8 cellular contexts compared by ENCODE assay signal in genomic region chr14:58171090-58171489, GRCh38. TPM values are rescaled to one million over a fixed set of nuclear protein-coding genes. Genes with fewer than 3 reads are reported as not detected.
DNase-seq lines count a peak whose midpoint lies in the region; ATAC-seq and TF ChIP-seq lines count a peak whose summit lies in the region.

No MANE protein-coding gene starts in this region.

- H3K36me3 Mint-ChIP-seq in activated CD4-positive, alpha-beta T cell treated with anti-CD3 and anti-CD28 coated beads for 36 hours (ENCODE audit: low read depth), result no peaks in the 10 kb centered on the region
- H3K36me3 Mint-ChIP-seq in MCF 10A (ENCODE audit: insufficient read depth, unreplicated experiment), result peaks cover 5% of the 10 kb centered on the region

- no peaks in the 10 kb centered on the region for H3K4me1 ChIP-seq in SJSA1 (replicated peaks)

- TF ChIP-seq CTCF in MCF 10A (IDR thresholded peaks at IDR 0.05; ENCODE audit: unreplicated experiment), result no peak

- peaks cover 2% of the 10 kb centered on the region for H3K9me3 Mint-ChIP-seq in activated CD4-positive, alpha-beta T cell treated with anti-CD3 and anti-CD28 coated beads for 36 hours (ENCODE audit: low read depth)
- H3K9me3 Mint-ChIP-seq in MCF 10A (ENCODE audit: unreplicated experiment), result no peaks in the 10 kb centered on the region

- no TSS peak for BruUV-seq in MCF 10A (replicated peaks; lab: Mats Ljungman, UMichigan)

- H3K27ac ChIP-seq in SJSA1, result no peak overlapping the region

- H3K4me1 Mint-ChIP-seq in activated CD4-positive, alpha-beta T cell treated with anti-CD3 and anti-CD28 coated beads for 36 hours, result peaks cover 7% of the 10 kb centered on the region
- peaks cover 14% of the 10 kb centered on the region for H3K4me1 Mint-ChIP-seq in MCF 10A (ENCODE audit: insufficient read depth, unreplicated experiment)

- no peaks in the 10 kb centered on the region for H3K27me3 ChIP-seq in SJSA1 (replicated peaks)

- DNase-seq in activated CD4-positive, alpha-beta T cell treated with anti-CD3 and anti-CD28 coated beads for 36 hours, result peak; percentile 72
- no peak for DNase-seq in activated CD4-positive, alpha-beta T cell treated with anti-CD3 and anti-CD28 coated beads for 1 hour
- DNase-seq in NCI-H1048 (lab: John Stamatoyannopoulos, UW) (peak; percentile 52), SJSA1 (ENCODE audit: low read depth in 1 of 2, low spot score in 2 of 2) (peak; percentile 34 to 67), MCF 10A (ENCODE audit: unreplicated experiment) (peak; percentile 89), inferior parietal cortex (ENCODE audit: extremely low spot score) (peak; percentile 41)
- DNase-seq in stimulated activated CD4-positive, alpha-beta T cell treated with anti-CD3 and anti-CD28 coated beads, Interleukin-2, amount 100 ng/mL, for 4 hours (ENCODE audit: low read depth), result peak; percentile 41

- H3K27ac Mint-ChIP-seq in activated CD4-positive, alpha-beta T cell treated with anti-CD3 and anti-CD28 coated beads for 36 hours, result no peak overlapping the region
- H3K27ac Mint-ChIP-seq in MCF 10A (ENCODE audit: low read depth, unreplicated experiment), result peak overlapping the region; percentile 39

- H3K4me3 ChIP-seq in SJSA1, result no peak overlapping the region

- no peak overlapping the region for H3K4me3 Mint-ChIP-seq in activated CD4-positive, alpha-beta T cell treated with anti-CD3 and anti-CD28 coated beads for 36 hours
- H3K4me3 Mint-ChIP-seq in MCF 10A (ENCODE audit: unreplicated experiment), result peak overlapping the region; percentile 40

- intact Hi-C loops in activated CD4-positive, alpha-beta T cell treated with anti-CD3 and anti-CD28 coated beads for 36 hours (cut with DNase I, micrococcal nuclease), result no loop called here
- intact Hi-C loops in MCF 10A (cut with micrococcal nuclease), result no loop called here

- H3K9me3 ChIP-seq in SJSA1 (replicated peaks), result no peaks in the 10 kb centered on the region

- peak; percentile 93 for ATAC-seq in activated CD4-positive, alpha-beta T cell treated with anti-CD3 and anti-CD28 coated beads for 36 hours
- peak; percentile 96 for ATAC-seq in HG02678 (IDR thresholded peaks at IDR 0.05; ENCODE audit: unreplicated experiment)

- CTCF ChIA-PET in activated CD4-positive, alpha-beta T cell treated with anti-CD3 and anti-CD28 coated beads for 36 hours (lab: Charles Lee), result no interaction called here
- CTCF ChIA-PET in MCF 10A (lab: Yijun Ruan, JAX), result interaction anchor here (1.0 to 8.2 kb wide), 2 partner anchors 10 to 62 kb away, joined by 4 to 108 read pairs; no protein-coding TSS in a partner anchor

- peaks cover 20% of the 10 kb centered on the region for H3K27me3 Mint-ChIP-seq in activated CD4-positive, alpha-beta T cell treated with anti-CD3 and anti-CD28 coated beads for 36 hours
- H3K27me3 Mint-ChIP-seq in MCF 10A (ENCODE audit: insufficient read depth, unreplicated experiment), result peaks cover 33% of the 10 kb centered on the region

- POLR2A ChIA-PET in activated CD4-positive, alpha-beta T cell treated with anti-CD3 and anti-CD28 coated beads for 36 hours (lab: Charles Lee), result no interaction called here
- POLR2A ChIA-PET in MCF 10A (lab: Yijun Ruan, JAX), result interaction anchor here (1.3 to 1.7 kb wide), 2 partner anchors 22 to 29 kb away, joined by 3 to 8 read pairs; partner anchors contain the start of gene ACTR10

- H3K36me3 ChIP-seq in SJSA1, result no peaks in the 10 kb centered on the region

RNA-seq across cellular contexts. Expression of gene ARMH4, which starts 19.1 kb away (rescaled TPM):
- not detected for total RNA-seq in activated CD4-positive, alpha-beta T cell treated with anti-CD3 and anti-CD28 coated beads for 36 hours
- total RNA-seq in SJSA1 (2014; rRNA removed; shearing (Covaris generic)), result 0.29 TPM in 1 of 2 replicates, not detected in the other
- total RNA-seq in MCF 10A (2022), result not detected in 2 replicates

RNA-seq across cellular contexts. Expression of gene ACTR10, which starts 28.9 kb away (rescaled TPM):
- total RNA-seq in activated CD4-positive, alpha-beta T cell treated with anti-CD3 and anti-CD28 coated beads for 36 hours, result 10 to 100 TPM; 31.2 to 32.3 TPM
- total RNA-seq in SJSA1 (2014; rRNA removed; shearing (Covaris generic)), result 79.8 and 82.6 TPM in 2 replicates
- total RNA-seq in MCF 10A (2022), result 55.1 and 78.8 TPM in 2 replicates
